ENCODE assay signal across 18 cellular contexts in genomic region chr17:65459667-65460415, GRCh38.
DNase-seq lines count a peak whose midpoint lies in the region; ATAC-seq, FAIRE-seq and TF ChIP-seq lines count a peak whose summit lies in the region.
"Had no signal": no experiment of that assay in that cellular context is flagged by ENCODE, and none has a peak within 500 bp of the region (broad histone marks: within the 10 kb centered on the region; RNA-seq: fewer than 3 reads in every experiment).

No MANE protein-coding gene starts in this region.

- intact Hi-C loops in gastrocnemius medialis (cut with DNase I; ENCODE audit: low total_unique reads), result loop anchor here (5.0 to 10.0 kb wide), 4 partner anchors 53 to 485 kb away; no protein-coding TSS in a partner anchor
- intact Hi-C loops in activated CD4-positive, alpha-beta T cell treated with anti-CD3 and anti-CD28 coated beads for 36 hours (cut with DNase I, micrococcal nuclease), result loop anchor here in 1 of 2 experiments (10.0 kb wide), 2 partner anchors 335 to 525 kb away; no protein-coding TSS in a partner anchor

- ATAC-seq in gastrocnemius medialis (no peak), HG02884 (IDR thresholded peaks at IDR 0.05; ENCODE audit: unreplicated experiment) (no peak), GM21576 (IDR thresholded peaks at IDR 0.05; ENCODE audit: unreplicated experiment) (no peak)
- no peak for ATAC-seq in activated CD4-positive, alpha-beta T cell treated with anti-CD3 and anti-CD28 coated beads for 36 hours

- H2BK12ac ChIP-seq in H9 (ENCODE audit: insufficient read length, low read depth, low read length) (no peak overlapping the region), H1 (ENCODE audit: low read depth, low read length) (peak overlapping the region; percentile 85), neuronal stem cell (ENCODE audit: low read length) (no peak overlapping the region)

- H3K27me3 ChIP-seq in H9 (ENCODE audit: insufficient read depth, low read length) (no peaks in the 10 kb centered on the region; the same call in 1 of the 2 replicates), H1 (replicated peaks in 1 of 4; ENCODE audit: control insufficient read depth in 3 of 4, extremely low read depth in 1 of 4, insufficient read depth in 3 of 4, low read length in 3 of 4) (no peaks in the 10 kb centered on the region; a peak in 2 of 7 replicates), neuronal stem cell (ENCODE audit: control insufficient read depth in 3 of 3, insufficient read depth in 3 of 3, low read depth in 1 of 3, low read length in 3 of 3) (no peaks in the 10 kb centered on the region), gastrocnemius medialis (no peaks in the 10 kb centered on the region)

- H3K79me2 ChIP-seq in H9 (ENCODE audit: insufficient read depth, low read length) (no peaks in the 10 kb centered on the region), H1 (ENCODE audit: control insufficient read depth in 1 of 2, insufficient read depth in 2 of 2, low read length in 2 of 2) (no peaks in the 10 kb centered on the region)

- no peak overlapping the region; the same call in 1 of the 2 replicates for H3K4ac ChIP-seq in H9 (ENCODE audit: low read depth, low read length)
- no peak overlapping the region for H3K4ac ChIP-seq in H1 (replicated peaks; ENCODE audit: insufficient read length, low read depth, low read length)
- no peak overlapping the region for H3K4ac ChIP-seq in neuronal stem cell (ENCODE audit: low read length)

- H3K14ac ChIP-seq in H9 (ENCODE audit: insufficient read depth, low read length) (no peak overlapping the region; the same call in 1 of the 2 replicates), H1 (ENCODE audit: insufficient read length) (no peak overlapping the region), neuronal stem cell (ENCODE audit: low read length) (no peak overlapping the region)

- H3K79me1 ChIP-seq in H9 (ENCODE audit: insufficient read depth, low read depth, low read length, poor library complexity, severe bottlenecking) (no peaks in the 10 kb centered on the region), H1 (ENCODE audit: low read depth, low read length) (no peaks in the 10 kb centered on the region; the same call in 1 of the 2 replicates), neuronal stem cell (ENCODE audit: low read depth, low read length) (no peaks in the 10 kb centered on the region)

- no peak overlapping the region for H2BK20ac ChIP-seq in H9 (ENCODE audit: low read depth, low read length, poor library complexity, severe bottlenecking)
- peak overlapping the region; percentile 66; the same call in 1 of the 2 replicates for H2BK20ac ChIP-seq in H1 (ENCODE audit: low read length)

- peak overlapping the region; percentile 42 for H3K18ac ChIP-seq in H9 (ENCODE audit: insufficient read length, low read depth, low read length)
- H3K18ac ChIP-seq in H1 (ENCODE audit: extremely low read depth, low read length), result peak overlapping the region; percentile 17; the same call in 1 of the 2 replicates
- peak overlapping the region; percentile 38 for H3K18ac ChIP-seq in neuronal stem cell (ENCODE audit: low read length)

- no CpG with 5 or more reads among the region's 16 CpGs for WGBS in H9 (ENCODE audit: extremely low coverage, insufficient read length, low lambda C conversion rate)
- 73% methylated on average over 15 of the region's 16 CpGs; no CpG with 5 or more reads in 1 of the 2 experiments for WGBS in H1 (ENCODE audit: extremely low coverage in 1 of 2, insufficient coverage in 1 of 2, insufficient read length in 1 of 2, insufficient replicate concordance in 2 of 2, low coverage in 1 of 2, low lambda C conversion rate in 2 of 2, missing lambda C conversion rate in 1 of 2), 2 experiments
- no CpG with 5 or more reads among the region's 16 CpGs for WGBS in neuronal stem cell (ENCODE audit: extremely low coverage in 2 of 2, insufficient read length in 2 of 2, insufficient replicate concordance in 1 of 2), 2 donors

- peaks cover 4% of the 10 kb centered on the region for H3K27me3 Mint-ChIP-seq in H9 (ENCODE audit: low read depth)
- peaks cover 2% of the 10 kb centered on the region for H3K27me3 Mint-ChIP-seq in activated CD4-positive, alpha-beta T cell treated with anti-CD3 and anti-CD28 coated beads for 36 hours

- H3K23me2 ChIP-seq in H9 (ENCODE audit: insufficient read length, low read depth, low read length, poor library complexity, severe bottlenecking), result no peaks in the 10 kb centered on the region
- H3K23me2 ChIP-seq in H1 (ENCODE audit: low read depth, low read length), result no peaks in the 10 kb centered on the region

- no peak overlapping the region; a peak in 1 of 5 replicates for H3K4me3 Mint-ChIP-seq in H9
- no peak overlapping the region for H3K4me3 Mint-ChIP-seq in activated CD4-positive, alpha-beta T cell treated with anti-CD3 and anti-CD28 coated beads for 36 hours

- H3K27ac Mint-ChIP-seq in H9, result no peak overlapping the region
- H3K27ac Mint-ChIP-seq in activated CD4-positive, alpha-beta T cell treated with anti-CD3 and anti-CD28 coated beads for 36 hours, result no peak overlapping the region

- peaks cover 49 to 59% of the 10 kb centered on the region in 2 experiments for H3K4me1 Mint-ChIP-seq in H9
- peaks cover 6% of the 10 kb centered on the region for H3K4me1 Mint-ChIP-seq in activated CD4-positive, alpha-beta T cell treated with anti-CD3 and anti-CD28 coated beads for 36 hours
- H3K4me1 Mint-ChIP-seq: CD8-positive, alpha-beta memory T cell had no signal

- H3K23ac ChIP-seq in H9 (ENCODE audit: insufficient read length, low read depth, low read length) (no peak overlapping the region), H1 (ENCODE audit: insufficient read length) (no peak overlapping the region), neuronal stem cell (ENCODE audit: low read depth, low read length, poor library complexity) (no peak overlapping the region)

- TF ChIP-seq POLR2A in H1 (IDR thresholded peaks at IDR 0.05; ENCODE audit: control extremely low read depth in 1 of 2, low read depth in 2 of 2, low read length in 2 of 2) (no peak), gastrocnemius medialis (IDR thresholded peaks at IDR 0.05) (no peak)

- H3K36me3 Mint-ChIP-seq in H9 (ENCODE audit: insufficient read depth in 1 of 3, low read depth in 3 of 3), result no peaks in the 10 kb centered on the region
- H3K36me3 Mint-ChIP-seq in activated CD4-positive, alpha-beta T cell treated with anti-CD3 and anti-CD28 coated beads for 36 hours (ENCODE audit: low read depth), result no peaks in the 10 kb centered on the region

- POLR2A ChIA-PET in H1 (lab: Charles Lee; ENCODE audit: partially characterized antibody), result no interaction called here
- POLR2A ChIA-PET in activated CD4-positive, alpha-beta T cell treated with anti-CD3 and anti-CD28 coated beads for 36 hours (lab: Charles Lee), result no interaction called here

- H2AK5ac ChIP-seq in H9 (ENCODE audit: insufficient read length, low read length) (no peak overlapping the region), H1 (ENCODE audit: low read depth, low read length) (no peak overlapping the region), neuronal stem cell (ENCODE audit: low read depth, low read length) (no peak overlapping the region)

- H4K5ac ChIP-seq in H9 (ENCODE audit: insufficient read length, low read depth, low read length) (no peak overlapping the region), H1 (ENCODE audit: insufficient read length, low read depth, low read length) (no peak overlapping the region)

- no peak for TF ChIP-seq RAD21 in H1 (IDR thresholded peaks at IDR 0.05 in 1 of 2, conservative IDR thresholded peaks at IDR 0.05 in 1 of 2; ENCODE audit: low read depth in 2 of 2, low read length in 2 of 2)

- in situ Hi-C loops in gastrocnemius medialis (cut with MboI; ENCODE audit: low sequenced_read_pairs in 4 of 4), result loop anchor here (5.0 to 10.0 kb wide), 2 partner anchors 95 to 97 kb away; no protein-coding TSS in a partner anchor

- H3K4me2 ChIP-seq in H9 (ENCODE audit: insufficient read depth, insufficient read length, low read length) (no peak overlapping the region), H1 (ENCODE audit: insufficient read depth in 1 of 2, low read depth in 2 of 2, low read length in 2 of 2) (no peak overlapping the region), neuronal stem cell (ENCODE audit: insufficient read depth, low read length, poor library complexity, severe bottlenecking) (no peak overlapping the region)

- H3K9me3 ChIP-seq in H9 (ENCODE audit: control insufficient read depth, low read depth, low read length) (no peaks in the 10 kb centered on the region), H1 (ENCODE audit: insufficient read depth in 2 of 2, low read depth in 1 of 2, low read length in 1 of 2) (no peaks in the 10 kb centered on the region), neuronal stem cell (replicated peaks in 1 of 2; ENCODE audit: control insufficient read depth in 2 of 2, insufficient read depth in 1 of 2, low read depth in 1 of 2, low read length in 2 of 2) (no peaks in the 10 kb centered on the region), gastrocnemius medialis (no peaks in the 10 kb centered on the region)
- H3K9me3 ChIP-seq: SK-N-SH had no signal

- H4K20me1 ChIP-seq in H9 (ENCODE audit: control insufficient read depth, insufficient read depth, insufficient read length) (no peaks in the 10 kb centered on the region), H1 (replicated peaks in 1 of 2; ENCODE audit: control insufficient read depth in 1 of 2, insufficient read depth in 2 of 2, low read length in 2 of 2) (no peaks in the 10 kb centered on the region)

- no peak overlapping the region for H2BK5ac ChIP-seq in H9 (ENCODE audit: insufficient read length, low read length)
- H2BK5ac ChIP-seq in H1 (ENCODE audit: low read depth, low read length), result 0 out of 2 replicates have a peak overlapping the region, but pooled peaks have one; percentile 35
- H2BK5ac ChIP-seq in neuronal stem cell (ENCODE audit: low read length), result no peak overlapping the region

- no peak overlapping the region for H2BK15ac ChIP-seq in H9 (ENCODE audit: low read depth, low read length)
- peak overlapping the region; percentile 97; the same call in 1 of the 2 replicates for H2BK15ac ChIP-seq in H1 (ENCODE audit: low read length)
- H2BK15ac ChIP-seq in neuronal stem cell (ENCODE audit: low read length), result no peak overlapping the region

- H4K8ac ChIP-seq in H9 (replicated peaks; ENCODE audit: insufficient read length, low read depth, low read length) (no peak overlapping the region), H1 (ENCODE audit: extremely low read depth, insufficient read depth, low read length) (no peak overlapping the region; the same call in 1 of the 2 replicates), neuronal stem cell (ENCODE audit: low read depth, low read length) (no peak overlapping the region)

- H3K36me3 ChIP-seq in H1 (ENCODE audit: control insufficient read depth in 2 of 4, insufficient read depth in 4 of 4, low read length in 3 of 4) (no peaks in the 10 kb centered on the region), neuronal stem cell (replicated peaks in 1 of 2; ENCODE audit: control insufficient read depth in 2 of 2, insufficient read depth in 2 of 2, low read length in 2 of 2) (peaks cover 0 to 2% of the 10 kb centered on the region in 2 donors), gastrocnemius medialis (no peaks in the 10 kb centered on the region)

- no peak for TF ChIP-seq CTCF in H9 (conservative IDR thresholded peaks at IDR 0.05)
- no peak for TF ChIP-seq CTCF in H1 (IDR thresholded peaks at IDR 0.05; ENCODE audit: control extremely low read depth in 1 of 3, insufficient read depth in 1 of 3, low read depth in 1 of 3, low read length in 3 of 3)
- no peak for TF ChIP-seq CTCF in gastrocnemius medialis (IDR thresholded peaks at IDR 0.05 in 4 of 5, conservative IDR thresholded peaks at IDR 0.05 in 1 of 5)

- H3T11ph ChIP-seq in H9 (ENCODE audit: low read length), result no peak overlapping the region

- DNase-seq in H9, result no peak
- no peak for DNase-seq in H1 (ENCODE audit: low read depth in 1 of 2, low spot score in 2 of 2)
- DNase-seq in neuronal stem cell (ENCODE audit: low spot score), result no peak
- DNase-seq in gastrocnemius medialis, result no peak
- DNase-seq in activated CD4-positive, alpha-beta T cell treated with anti-CD3 and anti-CD28 coated beads for 36 hours, result no peak
- DNase-seq: ACHN; C1 segment of cervical spinal cord; CD8-positive, alpha-beta memory T cell; DMS79; NCI-H1105; NCI-H2081; NCI-H510A treated with DMSO at 0.1 percent for 48 hours; NCI-H774; SHP77 treated with DMSO at 0.1 percent for 48 hours; SK-N-SH had no signal

- H2BK120ac ChIP-seq in H9 (ENCODE audit: low read depth, low read length, poor library complexity, severe bottlenecking) (no peak overlapping the region), H1 (replicated peaks; ENCODE audit: low read depth, low read length) (peak overlapping the region; percentile 43), neuronal stem cell (ENCODE audit: low read depth, low read length) (no peak overlapping the region)

- H3K9ac ChIP-seq in H9 (ENCODE audit: extremely low read depth, insufficient read length, low read length) (no peak overlapping the region), H1 (replicated peaks in 1 of 4; ENCODE audit: extremely low read depth in 1 of 4, low read depth in 3 of 4, low read length in 3 of 4) (no peak overlapping the region), neuronal stem cell (ENCODE audit: low read depth, low read length, poor library complexity) (no peak overlapping the region)
- H3K9ac ChIP-seq: SK-N-SH had no signal

- CTCF ChIA-PET in H1 (lab: Charles Lee; ENCODE audit: partially characterized antibody), result interaction anchor here (0.6 to 1.5 kb wide), 5 partner anchors 27 to 805 kb away, joined by 3 to 6 read pairs (median 3); no protein-coding TSS in a partner anchor
- CTCF ChIA-PET in activated CD4-positive, alpha-beta T cell treated with anti-CD3 and anti-CD28 coated beads for 36 hours (lab: Charles Lee), result interaction anchor here (0.7 to 1.1 kb wide), 2 partner anchors 17 to 29 kb away, joined by 3 read pairs; no protein-coding TSS in a partner anchor

- H3K4me1 ChIP-seq in H9 (ENCODE audit: insufficient read depth, low read length), result peaks cover 12% of the 10 kb centered on the region; the same call in 1 of the 2 replicates
- H3K4me1 ChIP-seq in H1 (replicated peaks in 1 of 4; ENCODE audit: control insufficient read depth in 3 of 4, insufficient read depth in 4 of 4, low read length in 3 of 4), result peaks cover 8 to 19% (median 9%) of the 10 kb centered on the region in 4 experiments
- H3K4me1 ChIP-seq in neuronal stem cell (ENCODE audit: control insufficient read depth in 2 of 2, insufficient read depth in 1 of 2, low read depth in 1 of 2, low read length in 2 of 2), result peaks cover 7 to 12% of the 10 kb centered on the region in 2 donors
- peaks cover 57 to 64% of the 10 kb centered on the region in 2 donors for H3K4me1 ChIP-seq in gastrocnemius medialis

- H3K27ac ChIP-seq in H9 (ENCODE audit: insufficient read length, low read depth, low read length) (no peak overlapping the region), H1 (ENCODE audit: low read depth, low read length) (no peak overlapping the region), neuronal stem cell (replicated peaks; ENCODE audit: low read length) (no peak overlapping the region), gastrocnemius medialis (peak overlapping the region; percentile 82 to 89 (median 87))

- H4K91ac ChIP-seq in H9 (ENCODE audit: insufficient read length, low read depth, low read length) (no peak overlapping the region), H1 (replicated peaks; ENCODE audit: insufficient read length, low read length) (no peak overlapping the region), neuronal stem cell (ENCODE audit: low read depth, low read length, poor library complexity) (no peak overlapping the region)

- H3K9me3 Mint-ChIP-seq in H9, result no peaks in the 10 kb centered on the region; a peak in 1 of 5 replicates
- H3K9me3 Mint-ChIP-seq in activated CD4-positive, alpha-beta T cell treated with anti-CD3 and anti-CD28 coated beads for 36 hours (ENCODE audit: low read depth), result no peaks in the 10 kb centered on the region
- H3K9me3 Mint-ChIP-seq: CD8-positive, alpha-beta memory T cell had no signal

- H3K56ac ChIP-seq in H9 (ENCODE audit: insufficient read length, low read depth, low read length) (no peak overlapping the region), H1 (replicated peaks; ENCODE audit: insufficient read length, low read depth, low read length) (no peak overlapping the region)

- no peak for TF ChIP-seq EP300 in H1 (IDR thresholded peaks at IDR 0.05; ENCODE audit: borderline replicate concordance in 1 of 2, low read depth in 2 of 2, low read length in 2 of 2)

- FAIRE-seq in H1 (lab: Jason Lieb, UNC), result no peak
- FAIRE-seq: D721Med had no signal

- no peak overlapping the region for H3K4me3 ChIP-seq in H1 (ENCODE audit: extremely low read depth in 1 of 4, insufficient read depth in 2 of 4, low read depth in 3 of 4, low read length in 4 of 4)
- no peak overlapping the region for H3K4me3 ChIP-seq in neuronal stem cell (ENCODE audit: low read length in 2 of 2)
- H3K4me3 ChIP-seq in gastrocnemius medialis, result no peak overlapping the region

- H2AFZ ChIP-seq in H9 (ENCODE audit: low read length), result no peak overlapping the region
- H2AFZ ChIP-seq in H1 (ENCODE audit: low read length), result no peak overlapping the region
- H2AFZ ChIP-seq in neuronal stem cell (ENCODE audit: low read length), result peak overlapping the region; percentile 15

Comparison
In these comparisons a context has a peak if more than half of its experiments do, and no peak if none do; other contexts are left out.
1. H3K27ac ChIP-seq: peak in gastrocnemius medialis (4 of 4); none in H9 (single experiment), H1 (single experiment) and neuronal stem cell (single experiment).
2. Peak in every context shown above with its lines, with median percentiles within 50 percentile points of each other: H3K18ac ChIP-seq.